10 cellular contexts compared by ENCODE assay signal in genomic region chr2:201909961-201910361, GRCh38.
DNase-seq lines count a peak whose midpoint lies in the region; ATAC-seq and TF ChIP-seq lines count a peak whose summit lies in the region.
"Had no signal": no experiment of that assay in that cellular context is flagged by ENCODE, and none has a peak within 500 bp of the region (broad histone marks: within the 10 kb centered on the region; RNA-seq: fewer than 3 reads in every experiment).

No MANE protein-coding gene starts in this region.

- peak overlapping the region; percentile 54 for H2AFZ ChIP-seq in fibroblast of lung (ENCODE audit: low read length)

- H3K27me3 ChIP-seq in BLaER1 treated with 17β-estradiol and CSF1 and Interleukin-3, amounts not matched to agents 10 nM and 100 nM: no peaks in the 10 kb centered on the region
- H3K27me3 ChIP-seq in fibroblast of lung (ENCODE audit: control insufficient read depth, insufficient read depth, low read length) (no peaks in the 10 kb centered on the region), prostate gland (replicated peaks; ENCODE audit: insufficient read depth) (no peaks in the 10 kb centered on the region)

- H3K36me3 ChIP-seq in BLaER1 treated with 17β-estradiol and CSF1 and Interleukin-3, amounts not matched to agents 10 nM and 100 nM: no peaks in the 10 kb centered on the region
- no peaks in the 10 kb centered on the region for H3K36me3 ChIP-seq in fibroblast of lung (ENCODE audit: control insufficient read depth, insufficient read depth, low read length)
- no peaks in the 10 kb centered on the region for H3K36me3 ChIP-seq in prostate gland

- H3K9me3 ChIP-seq in BLaER1 treated with 17β-estradiol and CSF1 and Interleukin-3, amounts not matched to agents 10 nM and 100 nM (replicated peaks in 1 of 11): no peaks in the 10 kb centered on the region
- H3K9me3 ChIP-seq in fibroblast of lung (ENCODE audit: control insufficient read depth, insufficient read depth, low read depth, low read length) (no peaks in the 10 kb centered on the region), prostate gland (no peaks in the 10 kb centered on the region)

- peaks cover 16 to 22% (median 16%) of the 10 kb centered on the region in 10 experiments for H3K4me1 ChIP-seq in BLaER1 treated with 17β-estradiol and CSF1 and Interleukin-3, amounts not matched to agents 10 nM and 100 nM
- H3K4me1 ChIP-seq in fibroblast of lung (ENCODE audit: control insufficient read depth, extremely low read depth, insufficient read depth, low read length) (peaks cover 8% of the 10 kb centered on the region), prostate gland (replicated peaks) (no peaks in the 10 kb centered on the region)

- peak; percentile 70 for ATAC-seq in GM19463 (IDR thresholded peaks at IDR 0.05; ENCODE audit: unreplicated experiment)
- ATAC-seq: left colon had no signal

- TF ChIP-seq POLR2A in NB4 (IDR thresholded peaks at IDR 0.05; ENCODE audit: extremely low read depth, insufficient read length) (no peak), prostate gland (IDR thresholded peaks at IDR 0.05) (no peak)

- intact Hi-C loops in prostate gland (cut with DNase I): no loop called here

- TF ChIP-seq CTCF in NB4 (IDR thresholded peaks at IDR 0.05; ENCODE audit: low read depth, low read length): no peak
- no peak for TF ChIP-seq CTCF in fibroblast of lung (conservative IDR thresholded peaks at IDR 0.05 in 1 of 2, IDR thresholded peaks at IDR 0.05 in 1 of 2; ENCODE audit: low read depth in 1 of 2, low read length in 2 of 2)
- TF ChIP-seq CTCF in prostate gland (IDR thresholded peaks at IDR 0.05): no peak

- H4K20me1 ChIP-seq in BLaER1 treated with 17β-estradiol and CSF1 and Interleukin-3, amounts not matched to agents 10 nM and 100 nM: no peaks in the 10 kb centered on the region
- no peaks in the 10 kb centered on the region for H4K20me1 ChIP-seq in fibroblast of lung (ENCODE audit: control insufficient read depth, extremely low read depth, insufficient read depth, low read length)

- DNase-seq in NB4 (ENCODE audit: low read depth) (peak; percentile 71), fibroblast of lung (ENCODE audit: low read depth in 2 of 2) (peak; percentile 76 to 84), anterior cingulate cortex (lab: John Stamatoyannopoulos, UW) (no peak), NCI-H2227 treated with DMSO at 0.1 percent for 48 hours (lab: John Stamatoyannopoulos, UW) (no peak), SK-N-DZ (ENCODE audit: low spot score) (no peak), prostate gland (ENCODE audit: low spot score) (no peak)
- DNase-seq: activated B cell treated with CpG ODN at 0.5 μM for 24 hours had no signal

- peak overlapping the region; percentile 61 to 89 (median 78) for H3K4me2 ChIP-seq in BLaER1 treated with 17β-estradiol and CSF1 and Interleukin-3, amounts not matched to agents 10 nM and 100 nM
- peak overlapping the region; percentile 55 for H3K4me2 ChIP-seq in fibroblast of lung (ENCODE audit: extremely low read depth, insufficient read depth, low read length)

- 68% methylated on average over 4 of the region's 4 CpGs for WGBS in prostate gland

- H3K9ac ChIP-seq in BLaER1 treated with 17β-estradiol and CSF1 and Interleukin-3, amounts not matched to agents 10 nM and 100 nM: peak overlapping the region in 2 of 11 experiments; percentile 7 to 25; a peak in 1 of 22 replicates
- H3K9ac ChIP-seq in fibroblast of lung (ENCODE audit: insufficient read depth, low read length): no peak overlapping the region

- peak overlapping the region in 9 of 11 experiments; percentile 5 to 52 (median 36); a peak in 14 of 22 replicates for H3K27ac ChIP-seq in BLaER1 treated with 17β-estradiol and CSF1 and Interleukin-3, amounts not matched to agents 10 nM and 100 nM
- peak overlapping the region; percentile 58 for H3K27ac ChIP-seq in fibroblast of lung (ENCODE audit: insufficient read depth, low read length)
- H3K27ac ChIP-seq in prostate gland: no peak overlapping the region

- no peaks in the 10 kb centered on the region for H3K79me2 ChIP-seq in fibroblast of lung (ENCODE audit: control insufficient read depth, insufficient read depth, low read length)

- peak overlapping the region in 2 of 10 experiments; percentile 24 to 27; a peak in 4 of 20 replicates for H3K4me3 ChIP-seq in BLaER1 treated with 17β-estradiol and CSF1 and Interleukin-3, amounts not matched to agents 10 nM and 100 nM
- H3K4me3 ChIP-seq in NB4 (ENCODE audit: low read depth, low read length): peak overlapping the region; percentile 45
- H3K4me3 ChIP-seq in fibroblast of lung (replicated peaks in 1 of 4; ENCODE audit: control extremely low read depth in 1 of 4, insufficient read depth in 1 of 4, low read depth in 3 of 4, low read length in 4 of 4): peak overlapping the region; percentile 29 to 67 (median 38)
- H3K4me3 ChIP-seq in prostate gland: no peak overlapping the region

Comparison
In these comparisons a context has a peak if more than half of its experiments do, and no peak if none do; other contexts are left out.
1. H3K27ac ChIP-seq: peak in BLaER1 treated with 17β-estradiol and CSF1 and Interleukin-3, amounts not matched to agents 10 nM and 100 nM (9 of 11) and fibroblast of lung (single experiment); none in prostate gland (0 of 2).
2. H3K4me3 ChIP-seq: peak in NB4 (single experiment) and fibroblast of lung (4 of 4); none in prostate gland (0 of 2).
3. DNase-seq: peak in NB4 (single experiment) and fibroblast of lung (2 of 2); none in anterior cingulate cortex (0 of 58), NCI-H2227 treated with DMSO at 0.1 percent for 48 hours (single experiment), SK-N-DZ (single experiment) and prostate gland (single experiment).